ENCODE assay signal across 9 cellular contexts in the genomic region with DNA sequence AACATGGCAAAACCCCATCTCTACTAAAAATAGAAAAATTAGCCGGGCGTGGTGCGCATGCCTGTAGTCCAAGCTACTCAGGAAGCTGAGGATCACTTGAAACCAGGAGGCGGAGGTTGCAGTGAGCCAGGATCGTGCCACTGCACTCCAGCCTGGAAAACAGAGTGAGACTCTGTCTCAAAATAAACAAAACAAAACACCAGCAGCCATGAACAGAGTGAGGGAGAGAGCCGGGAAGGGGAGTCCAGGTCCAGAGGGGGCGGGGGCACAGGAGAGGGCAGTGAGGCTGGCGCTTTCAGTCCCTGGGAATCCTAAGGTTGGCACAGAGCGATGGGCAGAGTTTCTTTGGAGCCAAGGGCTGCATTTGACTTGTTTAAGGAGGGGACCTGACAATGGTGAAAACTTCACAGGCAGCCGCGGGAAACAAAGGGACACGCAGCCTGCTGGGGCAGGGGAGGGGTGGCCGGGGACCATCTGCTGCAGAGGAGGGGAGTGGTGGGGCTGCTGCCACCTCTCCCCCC. TPM values are rescaled to one million over a fixed set of nuclear protein-coding genes. Genes with fewer than 3 reads are reported as not detected.
DNase-seq lines count a peak whose midpoint lies in the region; ATAC-seq and TF ChIP-seq lines count a peak whose summit lies in the region.
"Had no signal": no experiment of that assay in that cellular context is flagged by ENCODE, and none has a peak within 500 bp of the region (broad histone marks: within the 10 kb centered on the region; RNA-seq: fewer than 3 reads in every experiment).

No MANE protein-coding gene starts in this region.

- CTCF ChIA-PET in CD8-positive, alpha-beta T cell (lab: Charles Lee): interaction anchor here (3.3 to 4.5 kb wide), 2 partner anchors 11 kb away, joined by 18 to 34 read pairs; no protein-coding TSS in a partner anchor

- POLR2A ChIA-PET in CD8-positive, alpha-beta T cell (lab: Charles Lee): interaction anchor here (1.1 kb wide), 1 partner anchor 135 kb away, joined by 3 read pairs; no protein-coding TSS in a partner anchor

- peak overlapping the region; percentile 69 for H3K27ac ChIP-seq in CD8-positive, alpha-beta T cell (ENCODE audit: low read depth, low read length)
- peak overlapping the region; percentile 85 for H3K27ac ChIP-seq in Karpas-422 (ENCODE audit: low read length)

- H3K27me3 ChIP-seq in CD8-positive, alpha-beta T cell (ENCODE audit: insufficient read depth, low read length): no peaks in the 10 kb centered on the region
- H3K27me3 ChIP-seq in Karpas-422 (ENCODE audit: low read length): no peaks in the 10 kb centered on the region

- peaks cover 56% of the 10 kb centered on the region for H3K4me1 ChIP-seq in CD8-positive, alpha-beta T cell (ENCODE audit: insufficient read depth, low read length)
- peaks cover 35% of the 10 kb centered on the region for H3K4me1 ChIP-seq in Karpas-422 (ENCODE audit: low read length)

- peaks cover 64% of the 10 kb centered on the region for H3K4me1 Mint-ChIP-seq in CD8-positive, alpha-beta T cell (ENCODE audit: low read depth)
- H3K4me1 Mint-ChIP-seq in chondrocyte (ENCODE audit: low read depth): peaks cover 22% of the 10 kb centered on the region
- H3K4me1 Mint-ChIP-seq in neural crest cell: peaks cover 31% of the 10 kb centered on the region

- H3K79me2 ChIP-seq in Karpas-422 (ENCODE audit: low read length): peaks cover 61% of the 10 kb centered on the region

- H2AFZ ChIP-seq in Karpas-422 (ENCODE audit: low read length): no peak overlapping the region

- no peaks in the 10 kb centered on the region for H3K9me3 ChIP-seq in CD8-positive, alpha-beta T cell (ENCODE audit: low read length)
- no peaks in the 10 kb centered on the region for H3K9me3 ChIP-seq in Karpas-422 (ENCODE audit: low read length)

- peak overlapping the region; percentile 98 for H3K27ac Mint-ChIP-seq in CD8-positive, alpha-beta T cell
- H3K27ac Mint-ChIP-seq in chondrocyte (ENCODE audit: unreplicated experiment) (peak overlapping the region; percentile 89), neural crest cell (ENCODE audit: unreplicated experiment) (peak overlapping the region; percentile 95)

- peaks cover 18% of the 10 kb centered on the region; the same call in 1 of the 2 replicates for H4K20me1 ChIP-seq in Karpas-422 (ENCODE audit: insufficient read depth, low read depth, low read length)

- H3K27me3 Mint-ChIP-seq in CD8-positive, alpha-beta T cell (ENCODE audit: low read depth): no peaks in the 10 kb centered on the region
- no peaks in the 10 kb centered on the region for H3K27me3 Mint-ChIP-seq in chondrocyte (ENCODE audit: low read depth)
- peaks cover 20% of the 10 kb centered on the region for H3K27me3 Mint-ChIP-seq in neural crest cell (ENCODE audit: low read depth)

- peaks cover 27% of the 10 kb centered on the region for H3K36me3 ChIP-seq in CD8-positive, alpha-beta T cell (ENCODE audit: insufficient read depth, low read length)
- peaks cover 5% of the 10 kb centered on the region; the same call in 1 of the 2 replicates for H3K36me3 ChIP-seq in Karpas-422 (ENCODE audit: insufficient read depth, low read length)

- peak overlapping the region; percentile 73 for H3K4me3 ChIP-seq in CD8-positive, alpha-beta T cell (ENCODE audit: low read depth, low read length)
- H3K4me3 ChIP-seq in Karpas-422 (ENCODE audit: low read length): peak overlapping the region; percentile 79

- no peaks in the 10 kb centered on the region for H3K9me3 Mint-ChIP-seq in CD8-positive, alpha-beta T cell
- no peaks in the 10 kb centered on the region for H3K9me3 Mint-ChIP-seq in chondrocyte (ENCODE audit: low read depth)
- H3K9me3 Mint-ChIP-seq in neural crest cell: no peaks in the 10 kb centered on the region

- intact Hi-C loops in CD8-positive, alpha-beta T cell (cut with DNase I, micrococcal nuclease): loop anchor here (1.0 to 10.0 kb wide), 3 partner anchors 125 to 709 kb away; a partner anchor contains a TSS

- ATAC-seq in CD8-positive, alpha-beta T cell: no peak
- no peak for ATAC-seq in left lobe of liver

- no peaks in the 10 kb centered on the region for H3K9me2 ChIP-seq in Karpas-422 (replicated peaks; ENCODE audit: insufficient read depth, low read length)

- no peak for TF ChIP-seq CTCF in CD8-positive, alpha-beta T cell (IDR thresholded peaks at IDR 0.05)
- no peak for TF ChIP-seq CTCF in chondrocyte (IDR thresholded peaks at IDR 0.05)
- no peak for TF ChIP-seq CTCF in neural crest cell (conservative IDR thresholded peaks at IDR 0.05)

- peak overlapping the region; percentile 88 for H3K9ac ChIP-seq in Karpas-422 (ENCODE audit: low read length)

- DNase-seq in CD8-positive, alpha-beta T cell: no peak
- DNase-seq in Karpas-422 (no peak), chondrocyte (ENCODE audit: low spot score) (no peak), neural crest cell (ENCODE audit: low read depth, low spot score) (no peak), NCI-H2227 treated with DMSO at 0.1 percent for 48 hours (lab: John Stamatoyannopoulos, UW) (no peak), left lobe of liver (ENCODE audit: low spot score) (no peak), NAMALWA (ENCODE audit: low spot score) (no peak)
- no peak for DNase-seq in activated CD4-positive, CD25-positive, alpha-beta regulatory T cell treated with anti-CD3 and anti-CD28 coated beads, Interleukin-2, amount 50 U/mL, for 72 hours
- DNase-seq: mammary epithelial cell had no signal

- peak overlapping the region; percentile 87 for H3K4me2 ChIP-seq in Karpas-422 (ENCODE audit: low read depth, low read length, poor library complexity, severe bottlenecking)

- peak overlapping the region; percentile 94 for H3K4me3 Mint-ChIP-seq in CD8-positive, alpha-beta T cell
- H3K4me3 Mint-ChIP-seq in chondrocyte (ENCODE audit: unreplicated experiment): no peak overlapping the region
- peak overlapping the region; percentile 6 for H3K4me3 Mint-ChIP-seq in neural crest cell

- H3K36me3 Mint-ChIP-seq in CD8-positive, alpha-beta T cell: peaks cover 51% of the 10 kb centered on the region
- H3K36me3 Mint-ChIP-seq in chondrocyte (ENCODE audit: low read depth) (no peaks in the 10 kb centered on the region), neural crest cell (ENCODE audit: low read depth) (no peaks in the 10 kb centered on the region)

RNA-seq across cellular contexts. Expression of a gene that starts 2.5 kb away (rescaled TPM):
- total RNA-seq in CD8-positive, alpha-beta T cell: 10 to 100 TPM; 63.2 to 63.9 TPM
- total RNA-seq in Karpas-422 (2014; rRNA removed; shearing (Covaris generic); ENCODE audit: low replicate concordance): 91.1 and 105 TPM in 2 replicates
- total RNA-seq in chondrocyte (1.1 to 2.1 TPM (median 1.2 TPM) in 3 replicates), neural crest cell (3.2 and 4.7 TPM in 2 replicates), left lobe of liver (8.0 TPM)

RNA-seq across cellular contexts. Expression of a gene that starts 35.6 kb away (rescaled TPM):
- total RNA-seq in CD8-positive, alpha-beta T cell: under 1 TPM in 1 of 2 experiments, not detected in 1; 0.19 TPM
- not detected in 2 replicates for total RNA-seq in Karpas-422 (2014; rRNA removed; shearing (Covaris generic); ENCODE audit: low replicate concordance)
- 7.0 to 14.2 TPM (median 13.5 TPM) in 3 replicates for total RNA-seq in chondrocyte
- 7.0 and 7.3 TPM in 2 replicates for total RNA-seq in neural crest cell
- 22.4 TPM for total RNA-seq in left lobe of liver

RNA-seq across cellular contexts. Expression of a gene that starts 56.4 kb away (rescaled TPM):
- total RNA-seq in CD8-positive, alpha-beta T cell: not detected
- not detected in 2 replicates for total RNA-seq in Karpas-422 (2014; rRNA removed; shearing (Covaris generic); ENCODE audit: low replicate concordance)
- total RNA-seq in chondrocyte: 0.65 to 1.2 TPM (median 1.1 TPM) in 3 replicates
- total RNA-seq in neural crest cell: 0.09 and 0.27 TPM in 2 replicates
- 0.23 TPM for total RNA-seq in left lobe of liver
